ENCODE assay signal across 9 cellular contexts in genomic region chrX:16807548-16807947, GRCh38. TPM values are rescaled to one million over a fixed set of nuclear protein-coding genes. Genes with fewer than 3 reads are reported as not detected.
DNase-seq lines count a peak whose midpoint lies in the region; ATAC-seq, FAIRE-seq and TF ChIP-seq lines count a peak whose summit lies in the region.
"Had no signal": no experiment of that assay in that cellular context is flagged by ENCODE, and none has a peak within 500 bp of the region (broad histone marks: within the 10 kb centered on the region; RNA-seq: fewer than 3 reads in every experiment).

No MANE protein-coding gene starts in this region.

- H3K4me3 ChIP-seq in cardiac muscle cell = no peak overlapping the region
- H3K4me3 ChIP-seq in astrocyte of the cerebellum (ENCODE audit: low read depth, low read length) = no peak overlapping the region
- no peak overlapping the region for H3K4me3 ChIP-seq in keratinocyte (ENCODE audit: control insufficient read depth in 2 of 3, extremely low read depth in 1 of 3, insufficient read depth in 2 of 3, low read depth in 1 of 3, low read length in 3 of 3)
- no peak overlapping the region for H3K4me3 ChIP-seq in uterus
- no peak overlapping the region for H3K4me3 ChIP-seq in lower leg skin (ENCODE audit: low read depth, poor library complexity, severe bottlenecking)

- H3K4me1 ChIP-seq in cardiac muscle cell (ENCODE audit: low read depth) (no peaks in the 10 kb centered on the region), keratinocyte (ENCODE audit: control insufficient read depth, extremely low read depth, insufficient read depth, low read length) (peaks cover 5% of the 10 kb centered on the region), uterus (no peaks in the 10 kb centered on the region)

- TF ChIP-seq POLR2A in uterus (IDR thresholded peaks at IDR 0.05) (no peak), lower leg skin (IDR thresholded peaks at IDR 0.05) (no peak)

- dilution Hi-C loops in keratinocyte (cut with MboI; ENCODE audit: extremely low pct_ligation_motif_present, low sequenced_read_pairs) = no loop called here

- no peaks in the 10 kb centered on the region for H3K9me1 ChIP-seq in keratinocyte (ENCODE audit: control insufficient read depth, extremely low read depth, insufficient read depth, low read length)

- H3K4me2 ChIP-seq in keratinocyte (ENCODE audit: control insufficient read depth, extremely low read depth, insufficient read depth, low read depth, low read length) = no peak overlapping the region

- FAIRE-seq in keratinocyte (lab: Jason Lieb, UNC) = peak; percentile 55

- in situ Hi-C loops in astrocyte of the cerebellum (cut with HindIII; ENCODE audit: low sequenced_read_pairs) = no loop called here

- no peak overlapping the region for H2AFZ ChIP-seq in keratinocyte (ENCODE audit: control insufficient read depth, low read length)

- intact Hi-C loops in Right ventricle myocardium inferior (cut with DNase I) (no loop called here), uterus (cut with DNase I; ENCODE audit: low total_unique reads) (no loop called here), lower leg skin (cut with DNase I; ENCODE audit: low total_unique reads) (no loop called here)

- H4K20me1 ChIP-seq in keratinocyte (ENCODE audit: control insufficient read depth, extremely low read depth, insufficient read depth, low read length) = peaks cover 2% of the 10 kb centered on the region

- H3K9ac ChIP-seq in keratinocyte (ENCODE audit: control insufficient read depth, extremely low read depth, insufficient read depth, low read length) = no peak overlapping the region

- H3K27ac ChIP-seq in cardiac muscle cell (peak overlapping the region; percentile 33), keratinocyte (ENCODE audit: control insufficient read depth, insufficient read depth, low read length) (no peak overlapping the region), uterus (peak overlapping the region; percentile 35 to 64)

- TF ChIP-seq CTCF in cardiac muscle cell (IDR thresholded peaks at IDR 0.05; ENCODE audit: low read depth, low read length) = peak; percentile 51
- peak; percentile 8 for TF ChIP-seq CTCF in astrocyte of the cerebellum (IDR thresholded peaks at IDR 0.05; ENCODE audit: low read depth, low read length, missing control alignments)
- TF ChIP-seq CTCF in keratinocyte (optimal IDR thresholded peaks at IDR 0.05 in 1 of 3, IDR thresholded peaks at IDR 0.05 in 1 of 3, conservative IDR thresholded peaks at IDR 0.05 in 1 of 3; ENCODE audit: extremely low read depth in 1 of 3, insufficient read depth in 2 of 3, low read length in 3 of 3) = peak in 2 of 3 experiments; percentile 29 to 37
- no peak for TF ChIP-seq CTCF in uterus (IDR thresholded peaks at IDR 0.05)
- TF ChIP-seq CTCF in lower leg skin (IDR thresholded peaks at IDR 0.05) = no peak

- no peaks in the 10 kb centered on the region for H3K9me3 ChIP-seq in cardiac muscle cell (ENCODE audit: low read depth)
- no peaks in the 10 kb centered on the region for H3K9me3 ChIP-seq in keratinocyte (ENCODE audit: control insufficient read depth, low read depth, low read length)
- no peaks in the 10 kb centered on the region for H3K9me3 ChIP-seq in uterus

- peak; percentile 23 to 51 for DNase-seq in cardiac muscle cell (ENCODE audit: low read depth in 1 of 2, low spot score in 1 of 2)
- DNase-seq in Right ventricle myocardium inferior (ENCODE audit: missing footprints) = no peak
- no peak for DNase-seq in astrocyte of the cerebellum (ENCODE audit: low read depth)
- no peak for DNase-seq in keratinocyte (ENCODE audit: low read depth, low spot score)
- no peak for DNase-seq in uterus
- no peak for DNase-seq in OCI-M2 (lab: John Stamatoyannopoulos, UW; ENCODE audit: unreplicated experiment)
- DNase-seq in lower leg skin (ENCODE audit: low spot score in 2 of 2) = no peak
- DNase-seq in SK-N-DZ (ENCODE audit: low spot score) = no peak
- DNase-seq: DND-41 had no signal

- H3K36me3 ChIP-seq in cardiac muscle cell (no peaks in the 10 kb centered on the region), keratinocyte (ENCODE audit: control insufficient read depth in 2 of 2, extremely low read depth in 1 of 2, insufficient read depth in 2 of 2, low read length in 2 of 2) (peaks cover 4% of the 10 kb centered on the region in 2 experiments), uterus (no peaks in the 10 kb centered on the region)

- ATAC-seq in Right ventricle myocardium inferior = no peak

- H3K27me3 ChIP-seq in cardiac muscle cell (no peaks in the 10 kb centered on the region), keratinocyte (ENCODE audit: control insufficient read depth, extremely low read depth, insufficient read depth, low read length) (no peaks in the 10 kb centered on the region), uterus (no peaks in the 10 kb centered on the region)

- H3K79me2 ChIP-seq in keratinocyte (ENCODE audit: control insufficient read depth, insufficient read depth, low read length) = peaks cover 66% of the 10 kb centered on the region

RNA-seq across cellular contexts. Expression of gene TXLNG, which starts 21.3 kb away (rescaled TPM):
- total RNA-seq in cardiac muscle cell (10.0 and 16.8 TPM in 2 replicates), Right ventricle myocardium inferior (5.2 TPM), uterus (10 to 100 TPM; 11.8 to 18.9 (median 13.1) TPM), lower leg skin (10 to 100 TPM in 1 of 4 donors, 1 to 10 TPM in 3; 7.0 to 10.8 (median 8.9) TPM)
- polyA plus RNA-seq in cardiac muscle cell (12.4 and 16.0 TPM in 2 replicates), keratinocyte (22.4 to 38.5 TPM (median 24.8 TPM) in 3 replicates)
- polyA plus RNA-seq in keratinocyte (2011; ENCODE audit: low read depth) = 9.5 TPM
- polyA plus RNA-seq in keratinocyte (2011; cell fraction: cytosol; rRNA removed) = 15.3 and 29.7 TPM in 2 replicates
- 33.6 and 45.7 TPM in 2 replicates for polyA plus RNA-seq in keratinocyte (2011; cell fraction: nucleus; rRNA removed)
- 13.5 and 19.2 TPM in 2 replicates for polyA plus RNA-seq in keratinocyte (2012; ENCODE audit: low replicate concordance)
- polyA minus RNA-seq in keratinocyte = 7.7 to 20.6 TPM (median 9.5 TPM) in 3 replicates
- polyA minus RNA-seq in keratinocyte (2011; cell fraction: cytosol; rRNA and poly(A)+ RNA removed) = 9.0 TPM
- polyA minus RNA-seq in keratinocyte (2011; cell fraction: nucleus; rRNA and poly(A)+ RNA removed) = 12.7 and 23.0 TPM in 2 replicates
- polyA plus RNA-seq in SK-N-DZ (2014; cell fraction: cytosol; rRNA removed) = 27.6 and 28.0 TPM in 2 replicates
- 30.2 and 33.0 TPM in 2 replicates for polyA plus RNA-seq in SK-N-DZ (2014; cell fraction: nucleus; rRNA removed)

Comparison
In these comparisons a context has a peak if more than half of its experiments do, and no peak if none do; other contexts are left out.
1. DNase-seq: peak in cardiac muscle cell (2 of 2); none in Right ventricle myocardium inferior (single experiment), astrocyte of the cerebellum (single experiment), keratinocyte (single experiment), uterus (0 of 2), OCI-M2 (single experiment), lower leg skin (0 of 2) and SK-N-DZ (single experiment).
2. CTCF ChIP-seq: peak in cardiac muscle cell (single experiment), astrocyte of the cerebellum (single experiment) and keratinocyte (2 of 3); none in uterus (0 of 4) and lower leg skin (0 of 3).